Comparison of ENCODE assay signal across 1 cellular context in the genomic region with DNA sequence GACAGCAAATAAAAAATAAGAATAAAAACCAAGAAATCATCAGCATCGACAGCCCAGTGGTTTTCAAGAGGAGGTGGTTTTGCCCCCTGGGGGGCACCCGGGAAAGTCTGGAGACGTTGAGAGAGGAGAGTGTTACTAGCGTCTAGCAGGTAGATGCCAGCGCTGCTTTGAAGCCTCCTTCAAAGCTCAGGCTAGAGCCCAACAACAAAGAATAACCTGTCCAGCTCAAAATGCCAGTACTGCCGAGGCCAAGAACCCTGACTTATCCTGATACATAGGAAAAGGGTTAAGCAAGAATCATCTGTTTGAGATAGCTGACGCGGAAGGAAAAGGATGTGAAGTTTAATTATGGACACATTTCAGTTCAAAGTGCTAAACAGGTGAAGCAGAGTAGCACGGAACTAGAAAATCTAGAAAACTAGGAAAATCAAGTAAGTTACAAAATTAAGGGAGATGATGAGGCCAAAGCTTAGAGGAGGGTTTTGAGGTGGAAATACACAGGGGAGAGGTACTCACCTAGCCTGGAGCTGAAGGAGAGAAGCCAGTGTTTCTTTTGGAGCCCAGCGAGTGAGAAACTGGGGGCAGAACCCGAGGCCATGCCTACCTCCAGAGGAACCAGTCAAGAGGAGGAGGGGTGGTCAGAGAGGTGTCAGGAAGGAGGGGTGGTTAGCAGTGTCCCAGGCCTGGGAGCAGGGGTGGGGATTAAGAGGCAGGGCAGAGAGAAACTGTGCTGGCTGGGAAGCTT.
TF ChIP-seq lines count a peak whose summit lies in the region.

No MANE protein-coding gene starts in this region.

TF ChIP-seq in IMR-90, 13 proteins besides CTCF, POLR2A, EP300 and RAD21:
- no peak for TF ChIP-seq CEBPB (IDR thresholded peaks at IDR 0.05; ENCODE audit: low read depth, low read length)
- TF ChIP-seq NFE2L2 (IDR thresholded peaks at IDR 0.05; ENCODE audit: low read depth, low read length) = no peak
- no peak for TF ChIP-seq RFX5 (IDR thresholded peaks at IDR 0.05; ENCODE audit: low read depth, low read length)
- no peak for TF ChIP-seq RCOR1 (IDR thresholded peaks at IDR 0.05; ENCODE audit: insufficient replicate concordance, low read length)
- TF ChIP-seq MAZ (IDR thresholded peaks at IDR 0.05; ENCODE audit: borderline replicate concordance, low read depth, low read length) = no peak
- TF ChIP-seq ELK1 (IDR thresholded peaks at IDR 0.05; ENCODE audit: borderline replicate concordance, low read depth, low read length) = no peak
- TF ChIP-seq FOS (IDR thresholded peaks at IDR 0.05; ENCODE audit: low read depth, low read length) = no peak
- no peak for TF ChIP-seq MXI1 (IDR thresholded peaks at IDR 0.05; ENCODE audit: borderline replicate concordance, low read depth, low read length)
